Comparison of ENCODE assay signal across 14 cellular contexts in the genomic region with DNA sequence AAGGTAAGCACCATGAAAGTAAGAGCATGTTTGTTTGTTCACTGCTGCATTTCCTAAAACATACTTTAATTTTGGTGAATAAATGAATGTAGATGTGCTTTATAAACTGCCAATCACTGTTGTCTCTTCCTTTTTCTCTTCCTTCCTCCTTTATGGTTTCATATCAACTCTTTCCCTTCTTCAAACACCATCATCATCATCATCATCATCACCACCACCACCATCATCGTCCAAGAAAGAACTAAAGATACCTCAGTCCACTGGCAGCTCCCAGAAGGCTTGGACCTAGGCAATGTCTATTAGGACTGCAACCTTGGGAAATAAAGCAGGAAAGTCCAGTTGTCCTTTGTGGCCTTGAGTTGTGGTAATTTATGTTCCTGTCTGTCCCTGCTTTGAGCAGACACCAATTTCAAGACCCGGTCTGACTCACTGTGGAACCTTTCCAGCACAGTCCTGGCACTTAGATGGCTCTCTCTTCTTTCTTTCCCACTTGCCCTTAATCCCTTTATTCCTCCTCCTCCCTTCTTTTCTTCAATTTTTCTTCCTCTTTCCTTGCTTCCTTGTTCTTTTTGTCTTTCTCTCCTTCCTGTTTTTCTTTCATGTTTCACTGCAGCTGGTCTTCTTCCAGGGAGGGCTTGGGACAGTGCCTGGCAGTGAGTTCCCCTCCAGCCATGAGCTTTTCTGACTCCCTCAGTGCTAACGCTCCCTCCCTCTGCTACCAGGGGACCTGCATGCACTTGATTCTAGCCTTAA.
DNase-seq lines count a peak whose midpoint lies in the region; ATAC-seq and TF ChIP-seq lines count a peak whose summit lies in the region.
"Had no signal": no experiment of that assay in that cellular context is flagged by ENCODE, and none has a peak within 500 bp of the region (broad histone marks: within the 10 kb centered on the region; RNA-seq: fewer than 3 reads in every experiment).

No MANE protein-coding gene starts in this region.

- H3K9ac ChIP-seq in neural progenitor cell = no peak overlapping the region

- H3K9me3 Mint-ChIP-seq in brain = no peaks in the 10 kb centered on the region
- H3K9me3 Mint-ChIP-seq in activated CD8-positive, alpha-beta T cell treated with anti-CD3 and anti-CD28 coated beads for 36 hours = no peaks in the 10 kb centered on the region
- no peaks in the 10 kb centered on the region for H3K9me3 Mint-ChIP-seq in neural progenitor cell
- H3K9me3 Mint-ChIP-seq: GM23338 had no signal

- no peak overlapping the region for H3K4me3 ChIP-seq in right cardiac atrium (ENCODE audit: low read length)
- no peak overlapping the region for H3K4me3 ChIP-seq in skin epidermis
- H3K4me3 ChIP-seq in neural progenitor cell = no peak overlapping the region
- H3K4me3 ChIP-seq: GM23338 had no signal

- H3F3A ChIP-seq in neural progenitor cell (ENCODE audit: low read depth) = no peaks in the 10 kb centered on the region

- 61% methylated on average over 3 of the region's 3 CpGs for WGBS in right cardiac atrium

- H3K36me3 ChIP-seq in neural progenitor cell = no peaks in the 10 kb centered on the region

- no peaks in the 10 kb centered on the region for H4K20me1 ChIP-seq in neural progenitor cell (ENCODE audit: low read depth)

- H3K79me2 ChIP-seq in neural progenitor cell (ENCODE audit: low read depth) = no peaks in the 10 kb centered on the region

- no peak overlapping the region for H2AFZ ChIP-seq in neural progenitor cell (replicated peaks)
- H2AFZ ChIP-seq: GM23338 had no signal

- peak overlapping the region; percentile 5 for H3K27ac ChIP-seq in right cardiac atrium (ENCODE audit: low read length)
- peak overlapping the region in 15 of 21 experiments; percentile 31 to 80 (median 59) for H3K27ac ChIP-seq in skin epidermis
- no peak overlapping the region for H3K27ac ChIP-seq in neural progenitor cell

- in situ Hi-C loops in G401 (cut with HindIII; ENCODE audit: low sequenced_read_pairs) = no loop called here

- ATAC-seq in right cardiac atrium = peak; percentile 18 to 48
- ATAC-seq in activated CD8-positive, alpha-beta T cell treated with anti-CD3 and anti-CD28 coated beads for 36 hours = no peak
- ATAC-seq: GM23338, Panc1 had no signal

- CTCF ChIA-PET in activated CD8-positive, alpha-beta T cell treated with anti-CD3 and anti-CD28 coated beads for 36 hours (lab: Charles Lee) = interaction anchor here (1.2 kb wide), 1 partner anchor 58 kb away, joined by 4 read pairs; no protein-coding TSS in a partner anchor

- peaks cover 4% of the 10 kb centered on the region for H3K36me3 Mint-ChIP-seq in brain
- no peaks in the 10 kb centered on the region for H3K36me3 Mint-ChIP-seq in activated CD8-positive, alpha-beta T cell treated with anti-CD3 and anti-CD28 coated beads for 36 hours (ENCODE audit: low read depth)
- H3K36me3 Mint-ChIP-seq in neural progenitor cell = no peaks in the 10 kb centered on the region

- peak overlapping the region; percentile 20 to 95 (median 71) for H3K27ac Mint-ChIP-seq in brain
- H3K27ac Mint-ChIP-seq in activated CD8-positive, alpha-beta T cell treated with anti-CD3 and anti-CD28 coated beads for 36 hours = no peak overlapping the region
- H3K27ac Mint-ChIP-seq in neural progenitor cell = no peak overlapping the region
- H3K27ac Mint-ChIP-seq: activated naive CD8-positive, alpha-beta T cell; GM23338 had no signal

- H3K27me3 ChIP-seq in right cardiac atrium (ENCODE audit: control insufficient read depth, insufficient read depth) (no peaks in the 10 kb centered on the region), neural progenitor cell (no peaks in the 10 kb centered on the region)

- DNase-seq in G401 (ENCODE audit: low spot score) (peak; percentile 42), right cardiac atrium (peak in 2 of 3 donors; percentile 62 to 67), occipital lobe (lab: John Stamatoyannopoulos, UW) (no peak), neural progenitor cell (ENCODE audit: low spot score) (no peak)
- no peak for DNase-seq in activated CD8-positive, alpha-beta T cell treated with anti-CD3 and anti-CD28 coated beads for 36 hours
- DNase-seq in stimulated activated CD8-positive, alpha-beta memory T cell treated with anti-CD3 and anti-CD28 coated beads, Interleukin-4, amount 100 ng/mL, for 48 hours = no peak
- DNase-seq: DND-41, NCI-H446 treated with DMSO at 0.1 percent for 48 hours, trophoblast cell had no signal

- POLR2A ChIA-PET in activated CD8-positive, alpha-beta T cell treated with anti-CD3 and anti-CD28 coated beads for 36 hours (lab: Charles Lee) = no interaction called here

- H3K27me3 Mint-ChIP-seq in brain (no peaks in the 10 kb centered on the region), neural progenitor cell (ENCODE audit: insufficient read depth, low read depth) (peaks cover 2% of the 10 kb centered on the region)
- H3K27me3 Mint-ChIP-seq in activated CD8-positive, alpha-beta T cell treated with anti-CD3 and anti-CD28 coated beads for 36 hours = peaks cover 5% of the 10 kb centered on the region

- peaks cover 34% of the 10 kb centered on the region for H3K4me1 Mint-ChIP-seq in brain
- peaks cover 3% of the 10 kb centered on the region for H3K4me1 Mint-ChIP-seq in activated CD8-positive, alpha-beta T cell treated with anti-CD3 and anti-CD28 coated beads for 36 hours (ENCODE audit: low read depth)
- no peaks in the 10 kb centered on the region for H3K4me1 Mint-ChIP-seq in neural progenitor cell

- TF ChIP-seq CTCF in brain (conservative IDR thresholded peaks at IDR 0.05) (no peak), neural progenitor cell (IDR thresholded peaks at IDR 0.05) (no peak)
- TF ChIP-seq CTCF in activated CD8-positive, alpha-beta T cell treated with anti-CD3 and anti-CD28 coated beads for 36 hours (IDR thresholded peaks at IDR 0.05) = no peak

- intact Hi-C loops in right cardiac atrium (cut with DNase I) = no loop called here
- intact Hi-C loops in activated CD8-positive, alpha-beta T cell treated with anti-CD3 and anti-CD28 coated beads for 36 hours (cut with micrococcal nuclease) = no loop called here

- H3K4me2 ChIP-seq in neural progenitor cell = no peak overlapping the region
- H3K4me2 ChIP-seq: GM23338 had no signal

- no peaks in the 10 kb centered on the region for H3K9me3 ChIP-seq in right cardiac atrium (ENCODE audit: control insufficient read depth, low read length)
- no peaks in the 10 kb centered on the region for H3K9me3 ChIP-seq in neural progenitor cell (ENCODE audit: low read depth)

- H3K4me1 ChIP-seq in right cardiac atrium (ENCODE audit: control insufficient read depth, insufficient read depth, low read length) (peaks cover 3% of the 10 kb centered on the region), neural progenitor cell (no peaks in the 10 kb centered on the region)

- no peak overlapping the region for H3K4me3 Mint-ChIP-seq in brain
- no peak overlapping the region for H3K4me3 Mint-ChIP-seq in activated CD8-positive, alpha-beta T cell treated with anti-CD3 and anti-CD28 coated beads for 36 hours
- no peak overlapping the region for H3K4me3 Mint-ChIP-seq in neural progenitor cell
- H3K4me3 Mint-ChIP-seq: activated naive CD8-positive, alpha-beta T cell; GM23338 had no signal

Comparison
In these comparisons a context has a peak if more than half of its experiments do, and no peak if none do; other contexts are left out.
1. DNase-seq: peak in G401 (single experiment) and right cardiac atrium (2 of 3); none in activated CD8-positive, alpha-beta T cell treated with anti-CD3 and anti-CD28 coated beads for 36 hours (single experiment), occipital lobe (single experiment), neural progenitor cell (single experiment) and stimulated activated CD8-positive, alpha-beta memory T cell treated with anti-CD3 and anti-CD28 coated beads, Interleukin-4, amount 100 ng/mL, for 48 hours (single experiment).
2. H3K27ac Mint-ChIP-seq: peak in brain (5 of 5); none in activated CD8-positive, alpha-beta T cell treated with anti-CD3 and anti-CD28 coated beads for 36 hours (single experiment) and neural progenitor cell (single experiment).